In the genomic region with DNA sequence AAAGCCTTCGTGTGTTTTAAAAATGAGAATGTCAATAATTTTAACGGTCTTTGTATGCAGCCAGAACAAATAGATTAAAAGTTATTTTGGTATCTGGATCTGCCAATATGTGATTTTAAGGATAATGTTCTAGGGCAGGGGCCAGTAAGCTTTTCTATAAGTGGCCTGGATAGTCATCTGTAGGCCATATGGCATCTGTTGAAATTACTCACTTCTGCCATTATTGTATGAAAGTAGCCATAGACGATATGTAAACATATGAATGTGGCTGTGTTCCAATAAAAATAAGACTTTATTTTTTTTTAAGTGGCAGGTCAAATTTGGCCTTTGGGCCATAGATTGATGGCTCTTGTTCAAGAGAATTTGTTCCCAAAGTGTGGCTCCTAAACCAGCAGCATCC, we compare ENCODE assay signal across 1 cellular context.
TF ChIP-seq lines count a peak whose summit lies in the region.

No MANE protein-coding gene starts in this region.

TF ChIP-seq in IMR-90, 13 proteins besides CTCF, POLR2A, EP300 and RAD21 (continued from another document):
- TF ChIP-seq BHLHE40 (IDR thresholded peaks at IDR 0.05; ENCODE audit: low read depth, low read length) (no peak), NFE2L2 (IDR thresholded peaks at IDR 0.05; ENCODE audit: low read depth, low read length) (no peak), MAZ (IDR thresholded peaks at IDR 0.05; ENCODE audit: borderline replicate concordance, low read depth, low read length) (no peak), MAFK (IDR thresholded peaks at IDR 0.05; ENCODE audit: low read depth, low read length) (no peak), MXI1 (IDR thresholded peaks at IDR 0.05; ENCODE audit: borderline replicate concordance, low read depth, low read length) (no peak), RFX5 (IDR thresholded peaks at IDR 0.05; ENCODE audit: low read depth, low read length) (no peak)
- TF ChIP-seq, protein P1, sequence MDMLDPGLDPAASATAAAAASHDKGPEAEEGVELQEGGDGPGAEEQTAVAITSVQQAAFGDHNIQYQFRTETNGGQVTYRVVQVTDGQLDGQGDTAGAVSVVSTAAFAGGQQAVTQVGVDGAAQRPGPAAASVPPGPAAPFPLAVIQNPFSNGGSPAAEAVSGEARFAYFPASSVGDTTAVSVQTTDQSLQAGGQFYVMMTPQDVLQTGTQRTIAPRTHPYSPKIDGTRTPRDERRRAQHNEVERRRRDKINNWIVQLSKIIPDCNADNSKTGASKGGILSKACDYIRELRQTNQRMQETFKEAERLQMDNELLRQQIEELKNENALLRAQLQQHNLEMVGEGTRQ (IDR thresholded peaks at IDR 0.05; ENCODE audit: low read depth, low read length) = no peak
- TF ChIP-seq, protein P2, sequence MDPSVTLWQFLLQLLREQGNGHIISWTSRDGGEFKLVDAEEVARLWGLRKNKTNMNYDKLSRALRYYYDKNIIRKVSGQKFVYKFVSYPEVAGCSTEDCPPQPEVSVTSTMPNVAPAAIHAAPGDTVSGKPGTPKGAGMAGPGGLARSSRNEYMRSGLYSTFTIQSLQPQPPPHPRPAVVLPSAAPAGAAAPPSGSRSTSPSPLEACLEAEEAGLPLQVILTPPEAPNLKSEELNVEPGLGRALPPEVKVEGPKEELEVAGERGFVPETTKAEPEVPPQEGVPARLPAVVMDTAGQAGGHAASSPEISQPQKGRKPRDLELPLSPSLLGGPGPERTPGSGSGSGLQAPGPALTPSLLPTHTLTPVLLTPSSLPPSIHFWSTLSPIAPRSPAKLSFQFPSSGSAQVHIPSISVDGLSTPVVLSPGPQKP (IDR thresholded peaks at IDR 0.05; ENCODE audit: borderline replicate concordance, low read depth, low read length) = no peak
